In the genomic region with DNA sequence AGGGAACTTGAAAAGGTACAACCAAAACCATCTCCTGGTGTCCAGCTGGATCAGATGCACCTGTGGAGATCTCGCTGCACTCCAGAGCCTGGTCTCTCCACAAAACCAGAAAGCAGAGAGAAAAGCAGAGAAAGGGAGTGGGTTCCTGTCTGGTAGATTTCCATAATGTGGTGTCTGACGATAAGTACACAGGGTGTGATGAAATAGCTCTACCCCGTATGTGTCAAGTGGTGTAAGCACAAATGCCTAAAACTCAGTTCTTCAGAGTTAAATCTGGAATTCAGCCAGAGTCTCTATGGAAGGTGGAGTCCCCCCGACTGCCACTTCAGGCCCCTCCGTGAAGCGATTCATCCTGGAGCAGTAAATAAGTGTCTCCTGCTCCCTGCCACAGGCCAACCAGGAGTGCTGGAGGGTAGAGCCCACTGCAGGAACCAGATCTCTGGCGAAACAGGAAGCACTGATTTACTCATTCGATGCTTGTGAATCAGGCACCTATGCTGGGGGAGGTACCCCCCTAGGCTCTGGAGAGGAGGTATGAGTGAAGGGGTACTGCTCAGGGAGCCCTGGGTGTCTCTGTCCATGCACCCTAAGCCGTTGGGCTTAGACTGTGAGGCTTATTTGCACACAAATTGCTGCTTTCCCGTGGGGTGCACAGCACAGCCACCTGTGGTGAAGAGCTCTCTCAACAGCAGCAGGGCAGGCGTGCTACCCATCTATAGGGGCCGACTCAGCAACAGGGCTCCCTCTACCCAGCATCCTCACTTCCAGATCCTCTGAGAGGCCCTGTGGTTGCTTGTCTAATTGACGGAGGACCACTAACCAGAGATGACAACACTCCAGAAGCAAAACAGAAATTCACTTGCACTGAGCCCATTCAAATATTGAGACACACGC, we compare ENCODE assay signal across 27 cellular contexts.
DNase-seq lines count a peak whose midpoint lies in the region; ATAC-seq, FAIRE-seq and TF ChIP-seq lines count a peak whose summit lies in the region.
"Had no signal": no experiment of that assay in that cellular context is flagged by ENCODE, and none has a peak within 500 bp of the region (broad histone marks: within the 10 kb centered on the region; RNA-seq: fewer than 3 reads in every experiment).

No MANE protein-coding gene starts in this region.

- H3K27me3 Mint-ChIP-seq in nephron progenitor cell (ENCODE audit: low read depth, poor library complexity) = no peaks in the 10 kb centered on the region

- peaks cover 0 to 7% (median 5%) of the 10 kb centered on the region in 4 experiments; a peak in 4 of 7 replicates for H3K4me1 ChIP-seq in H1 (replicated peaks in 1 of 4; ENCODE audit: control insufficient read depth in 3 of 4, insufficient read depth in 4 of 4, low read length in 3 of 4)
- H3K4me1 ChIP-seq: SJCRH30 had no signal

- no peak overlapping the region for H3K27ac ChIP-seq in H1 (ENCODE audit: low read depth, low read length)
- H3K27ac ChIP-seq: SJCRH30 had no signal

- H3K27me3 ChIP-seq in H7 (ENCODE audit: control insufficient read depth, insufficient read depth, low read length) = no peaks in the 10 kb centered on the region
- H3K27me3 ChIP-seq in H1 (replicated peaks in 1 of 4; ENCODE audit: control insufficient read depth in 3 of 4, extremely low read depth in 1 of 4, insufficient read depth in 3 of 4, low read length in 3 of 4) = no peaks in the 10 kb centered on the region
- H3K27me3 ChIP-seq: heart left ventricle, MG63, sigmoid colon, thyroid gland had no signal

- no peaks in the 10 kb centered on the region for H3K79me1 ChIP-seq in H1 (ENCODE audit: low read depth, low read length)

- H3K36me3 ChIP-seq in H7 (replicated peaks; ENCODE audit: control insufficient read depth, insufficient read depth, low read length) (no peaks in the 10 kb centered on the region), H1 (ENCODE audit: control insufficient read depth in 2 of 4, insufficient read depth in 4 of 4, low read length in 3 of 4) (no peaks in the 10 kb centered on the region)
- H3K36me3 ChIP-seq: heart left ventricle, MG63, sigmoid colon, SJCRH30, thyroid gland had no signal

- peaks cover 8% of the 10 kb centered on the region for H3K9me3 Mint-ChIP-seq in nephron progenitor cell

- H2BK120ac ChIP-seq in H1 (replicated peaks; ENCODE audit: low read depth, low read length) = no peak overlapping the region

- H3K23ac ChIP-seq in H1 (ENCODE audit: insufficient read length) = no peak overlapping the region

- peak overlapping the region; percentile 67 for H3K27ac Mint-ChIP-seq in nephron progenitor cell
- H3K27ac Mint-ChIP-seq: natural killer cell had no signal

- H3K14ac ChIP-seq in H1 (ENCODE audit: insufficient read length) = no peak overlapping the region

- peak; percentile 24 for DNase-seq in EH (ENCODE audit: low read depth)
- DNase-seq in H7 = peak; percentile 16
- DNase-seq in H1 (ENCODE audit: low read depth in 1 of 2, low spot score in 2 of 2) = no peak
- no peak for DNase-seq in nephron progenitor cell
- no peak for DNase-seq in D721Med (ENCODE audit: insufficient read length, low spot score)
- no peak for DNase-seq in HuH-7.5 (ENCODE audit: low spot score)
- DNase-seq: activated CD8-positive, alpha-beta memory T cell treated with anti-CD3 and anti-CD28 coated beads for 24 hours; activated naive CD4-positive, alpha-beta T cell; activated T-cell treated with anti-CD3 and anti-CD28 coated beads, Interleukin-2, amount 50 U/mL, for 4 hours; amygdala; caudate nucleus; DMS 273 treated with DMSO at 0.1 percent for 48 hours; heart left ventricle; left colon; MG63; midbrain; natural killer cell; NCI-H1436 treated with DMSO at 0.1 percent for 48 hours; NCI-H510A; NK-92 treated with Interleukin-12 subunit alpha and Interleukin-12 subunit beta, amount 100 ng/mL, for 24 hours; sigmoid colon; stimulated activated CD4-positive, alpha-beta T cell treated with anti-CD3 and anti-CD28 coated beads, Interleukin-15, amount 100 ng/mL, for 24 hours; stimulated activated naive CD8-positive, alpha-beta T cell treated with anti-CD3 and anti-CD28 coated beads, Interleukin-15, Interleukin-2, amounts not matched to agents 100 U/mL and 50 U/mL, for 24 hours had no signal

- H2AFZ ChIP-seq in H1 (ENCODE audit: low read length) = peak overlapping the region; percentile 99

- CTCF ChIA-PET in H1 (lab: Charles Lee; ENCODE audit: partially characterized antibody) = interaction anchor here (1.2 to 1.8 kb wide), 4 partner anchors 11 to 226 kb away, joined by 3 to 7 read pairs (median 5); no protein-coding TSS in a partner anchor

- FAIRE-seq in H1 (lab: Jason Lieb, UNC) = no peak
- no peak for FAIRE-seq in D721Med (lab: Jason Lieb, UNC)

- no peaks in the 10 kb centered on the region for H4K20me1 ChIP-seq in H1 (replicated peaks in 1 of 2; ENCODE audit: control insufficient read depth in 1 of 2, insufficient read depth in 2 of 2, low read length in 2 of 2)

- TF ChIP-seq CTCF in H1 (IDR thresholded peaks at IDR 0.05; ENCODE audit: control extremely low read depth in 1 of 3, insufficient read depth in 1 of 3, low read depth in 1 of 3, low read length in 3 of 3) (no peak), nephron progenitor cell (IDR thresholded peaks at IDR 0.05) (no peak), D721Med (IDR thresholded peaks at IDR 0.05; ENCODE audit: insufficient read depth, missing control alignments) (no peak)

- TF ChIP-seq EP300 in H1 (IDR thresholded peaks at IDR 0.05; ENCODE audit: borderline replicate concordance in 1 of 2, low read depth in 2 of 2, low read length in 2 of 2) = no peak

- H3K9me3 ChIP-seq in H1 (ENCODE audit: insufficient read depth in 2 of 2, low read depth in 1 of 2, low read length in 1 of 2) = no peaks in the 10 kb centered on the region
- H3K9me3 ChIP-seq: heart left ventricle, MG63, sigmoid colon, SJCRH30, thyroid gland had no signal

- no peak overlapping the region for H2BK15ac ChIP-seq in H1 (ENCODE audit: low read length)

- no peaks in the 10 kb centered on the region for H3K36me3 Mint-ChIP-seq in nephron progenitor cell (ENCODE audit: low read depth)
- H3K36me3 Mint-ChIP-seq: natural killer cell had no signal

- H2AK5ac ChIP-seq in H1 (ENCODE audit: low read depth, low read length) = no peak overlapping the region

- H3K56ac ChIP-seq in H1 (replicated peaks; ENCODE audit: insufficient read length, low read depth, low read length) = no peak overlapping the region

- no peak overlapping the region for H2BK20ac ChIP-seq in H1 (ENCODE audit: low read length)

- peaks cover 43% of the 10 kb centered on the region for H3K4me1 Mint-ChIP-seq in nephron progenitor cell
- H3K4me1 Mint-ChIP-seq: natural killer cell had no signal

- TF ChIP-seq RAD21 in H1 (IDR thresholded peaks at IDR 0.05 in 1 of 2, conservative IDR thresholded peaks at IDR 0.05 in 1 of 2; ENCODE audit: low read depth in 2 of 2, low read length in 2 of 2) = no peak

- no peak overlapping the region for H3K4ac ChIP-seq in H1 (replicated peaks; ENCODE audit: insufficient read length, low read depth, low read length)

- no peaks in the 10 kb centered on the region for H3K79me2 ChIP-seq in H1 (ENCODE audit: control insufficient read depth in 1 of 2, insufficient read depth in 2 of 2, low read length in 2 of 2)

- POLR2A ChIA-PET in H1 (lab: Charles Lee; ENCODE audit: partially characterized antibody) = no interaction called here

- H3K4me3 ChIP-seq in H7 (ENCODE audit: insufficient read depth, low read depth, low read length) (no peak overlapping the region), H1 (ENCODE audit: extremely low read depth in 1 of 4, insufficient read depth in 2 of 4, low read depth in 3 of 4, low read length in 4 of 4) (no peak overlapping the region)
- H3K4me3 ChIP-seq: heart left ventricle, MG63, sigmoid colon, SJCRH30, thyroid gland had no signal

- H3K9ac ChIP-seq in H1 (replicated peaks in 1 of 4; ENCODE audit: extremely low read depth in 1 of 4, low read depth in 3 of 4, low read length in 3 of 4) = no peak overlapping the region

- TF ChIP-seq POLR2A in H1 (IDR thresholded peaks at IDR 0.05; ENCODE audit: control extremely low read depth in 1 of 2, low read depth in 2 of 2, low read length in 2 of 2) = no peak

- ATAC-seq in HG03108 (IDR thresholded peaks at IDR 0.05; ENCODE audit: unreplicated experiment) = no peak
- ATAC-seq: activated T-cell treated with anti-CD3 and anti-CD28 coated beads, Interleukin-2, amount 50 U/mL, for 4 hours; left colon; natural killer cell; Panc1; stimulated activated naive CD8-positive, alpha-beta T cell treated with anti-CD3 and anti-CD28 coated beads, Interleukin-15, Interleukin-2, amounts not matched to agents 100 U/mL and 50 U/mL, for 24 hours had no signal

- H3K4me3 Mint-ChIP-seq in nephron progenitor cell = peak overlapping the region; percentile 8
- H3K4me3 Mint-ChIP-seq: activated T-cell treated with anti-CD3 and anti-CD28 coated beads, Interleukin-2, amount 50 U/mL, for 4 hours; natural killer cell had no signal

- H2BK5ac ChIP-seq in H1 (ENCODE audit: low read depth, low read length) = no peak overlapping the region

- no peak overlapping the region for H2BK12ac ChIP-seq in H1 (ENCODE audit: low read depth, low read length)

- no peak overlapping the region for H4K5ac ChIP-seq in H1 (ENCODE audit: insufficient read length, low read depth, low read length)

- H3K18ac ChIP-seq in H1 (ENCODE audit: extremely low read depth, low read length) = no peak overlapping the region

- no peak overlapping the region for H3K4me2 ChIP-seq in H1 (ENCODE audit: insufficient read depth in 1 of 2, low read depth in 2 of 2, low read length in 2 of 2)

- no peak overlapping the region for H4K8ac ChIP-seq in H1 (ENCODE audit: extremely low read depth, insufficient read depth, low read length)

- WGBS in H1 (ENCODE audit: extremely low coverage in 1 of 2, insufficient coverage in 1 of 2, insufficient read length in 1 of 2, insufficient replicate concordance in 2 of 2, low coverage in 1 of 2, low lambda C conversion rate in 2 of 2, missing lambda C conversion rate in 1 of 2), 2 experiments = 85% methylated on average over 14 of the region's 14 CpGs; no CpG with 5 or more reads in 1 of the 2 experiments

- H3K23me2 ChIP-seq in H1 (ENCODE audit: low read depth, low read length) = no peaks in the 10 kb centered on the region; the same call in 1 of the 2 replicates

- no peak overlapping the region for H4K91ac ChIP-seq in H1 (replicated peaks; ENCODE audit: insufficient read length, low read length)

TF ChIP-seq in H1, 55 proteins besides CTCF, POLR2A, EP300 and RAD21 (continues in another document):
- TF ChIP-seq PHF8 (conservative IDR thresholded peaks at IDR 0.05; ENCODE audit: low read depth, low read length) = no peak
- TF ChIP-seq HDAC6 (IDR thresholded peaks at IDR 0.05; ENCODE audit: low read depth, low read length) = no peak
- TF ChIP-seq RXRA (IDR thresholded peaks at IDR 0.05; ENCODE audit: insufficient read depth, low read depth, low read length) = no peak
- no peak for TF ChIP-seq SP2 (IDR thresholded peaks at IDR 0.05; ENCODE audit: low read length)
- TF ChIP-seq, protein P1, sequence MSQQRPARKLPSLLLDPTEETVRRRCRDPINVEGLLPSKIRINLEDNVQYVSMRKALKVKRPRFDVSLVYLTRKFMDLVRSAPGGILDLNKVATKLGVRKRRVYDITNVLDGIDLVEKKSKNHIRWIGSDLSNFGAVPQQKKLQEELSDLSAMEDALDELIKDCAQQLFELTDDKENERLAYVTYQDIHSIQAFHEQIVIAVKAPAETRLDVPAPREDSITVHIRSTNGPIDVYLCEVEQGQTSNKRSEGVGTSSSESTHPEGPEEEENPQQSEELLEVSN (IDR thresholded peaks at IDR 0.05) = no peak

Comparison
In these comparisons a context has a peak if more than half of its experiments do, and no peak if none do; other contexts are left out.
1. DNase-seq: peak in EH (single experiment) and H7 (single experiment); none in H1 (0 of 2), nephron progenitor cell (single experiment), D721Med (single experiment) and HuH-7.5 (single experiment).